Comparison of ENCODE assay signal across 1 cellular context in the genomic region with DNA sequence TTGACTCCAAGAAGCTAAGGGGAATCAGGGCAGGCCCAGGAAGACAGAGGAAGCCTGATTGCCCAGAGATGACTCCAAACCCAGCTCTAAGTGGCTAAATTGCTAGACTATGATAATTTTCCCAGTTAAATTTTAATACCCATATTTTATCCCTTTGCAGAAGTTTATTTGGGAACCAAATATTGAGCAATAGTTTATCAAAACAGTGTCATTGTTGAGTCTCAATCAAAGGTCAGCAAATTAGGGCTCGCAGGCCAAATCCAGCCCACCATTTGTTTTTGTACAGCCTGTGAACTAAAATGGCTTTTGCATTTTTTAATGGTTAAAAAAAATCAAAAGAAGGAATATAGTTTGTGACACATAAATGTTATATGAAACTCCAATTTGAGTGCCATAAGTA.
TF ChIP-seq lines count a peak whose summit lies in the region.

No MANE protein-coding gene starts in this region.

TF ChIP-seq in K562, 482 proteins besides CTCF, POLR2A, EP300 and RAD21 (continued from another document):
- TF ChIP-seq CEBPG (CRISPR knock-in tag; IDR thresholded peaks at IDR 0.05) = no peak
- peak; percentile 30 to 68; a peak in 2 of 4 replicates for TF ChIP-seq CEBPG (tag; conservative IDR thresholded peaks at IDR 0.05 in 1 of 2, IDR thresholded peaks at IDR 0.05 in 1 of 2)
- peak; percentile 46; the same call in 1 of the 2 replicates for TF ChIP-seq CEBPB (tag; IDR thresholded peaks at IDR 0.05)
TF ChIP-seq in K562: peak in this region for 2.
